Comparison of ENCODE assay signal across 1 cellular context in the genomic region with DNA sequence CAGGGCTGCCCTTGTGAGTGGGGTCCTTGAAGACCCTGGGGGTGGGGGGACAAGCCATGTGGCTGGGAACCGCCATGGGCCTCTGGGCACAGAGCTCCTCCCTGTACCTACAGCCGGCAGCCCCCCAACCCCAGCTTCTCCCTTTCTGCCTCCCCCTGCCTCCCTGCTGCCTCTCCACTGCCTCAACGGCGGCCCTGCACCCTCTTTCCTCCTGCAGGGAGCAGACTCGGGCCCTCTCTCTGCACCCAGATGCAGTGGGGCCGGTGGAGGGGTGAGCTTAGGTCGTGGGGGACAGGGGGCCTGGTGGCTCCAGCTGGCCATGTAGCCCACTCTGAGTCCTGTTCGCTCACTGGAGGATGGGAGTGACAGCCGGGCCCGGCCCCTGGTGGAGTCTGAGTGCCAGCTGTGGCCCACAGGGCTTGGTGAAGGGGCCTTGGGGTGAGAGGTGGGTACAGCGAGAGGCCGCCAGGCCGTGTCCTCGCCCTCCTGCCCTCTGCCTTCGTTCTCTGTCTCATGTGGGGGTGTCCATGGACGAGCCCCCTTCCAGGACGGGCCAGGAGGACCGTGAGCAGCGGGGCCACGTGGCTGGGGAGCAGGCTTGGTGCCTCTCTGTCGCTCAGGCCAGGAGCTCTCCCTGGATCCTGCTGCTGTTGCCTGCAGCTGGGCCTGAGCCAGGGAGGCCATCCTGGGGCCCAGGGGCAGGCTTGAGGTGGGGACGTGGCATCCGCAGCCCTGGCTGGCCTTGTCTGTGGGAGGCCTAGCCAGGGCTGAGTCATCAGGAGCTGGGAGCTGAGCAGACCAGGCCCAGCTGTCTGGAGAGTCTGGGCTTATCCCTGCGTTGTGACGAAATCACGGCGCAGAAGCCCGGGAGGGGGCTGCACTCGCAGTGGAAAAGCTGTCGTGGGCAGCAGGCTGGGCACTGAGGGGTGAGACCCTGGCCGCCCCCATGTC.
TF ChIP-seq lines count a peak whose summit lies in the region.

No MANE protein-coding gene starts in this region.

TF ChIP-seq in H1, 55 proteins besides CTCF, POLR2A, EP300 and RAD21:
- TF ChIP-seq RXRA (IDR thresholded peaks at IDR 0.05; ENCODE audit: insufficient read depth, low read depth, low read length): no peak
- TF ChIP-seq SP2 (IDR thresholded peaks at IDR 0.05; ENCODE audit: low read length): no peak
- no peak for TF ChIP-seq KDM4A (IDR thresholded peaks at IDR 0.05; ENCODE audit: low read depth, low read length, severe bottlenecking)
- no peak for TF ChIP-seq SRF (IDR thresholded peaks at IDR 0.05; ENCODE audit: low read depth, low read length)
